12 cellular contexts compared by ENCODE assay signal in genomic region chr16:55056585-55057520, GRCh38.
A peak's percentile ranks its signal among the peaks of the same experiment; 100 is the strongest.
DNase-seq lines count a peak whose midpoint lies in the region; ATAC-seq and TF ChIP-seq lines count a peak whose summit lies in the region.
"Had no signal": no experiment of that assay in that cellular context is flagged by ENCODE, and none has a peak within 500 bp of the region (broad histone marks: within the 10 kb centered on the region; RNA-seq: fewer than 3 reads in every experiment).

No MANE protein-coding gene starts in this region.

- peaks cover 4% of the 10 kb centered on the region for H3K4me1 ChIP-seq in neuron (ENCODE audit: insufficient read depth, low read length)

- TF ChIP-seq CTCF in epithelial cell of proximal tubule (conservative IDR thresholded peaks at IDR 0.05; ENCODE audit: low read depth, low read length), result no peak

- H3K4me3 Mint-ChIP-seq in T-helper 2 cell treated with Interferon-gamma antibody and Interleukin-4, amounts not matched to agents 5 μg/mL and 100 μg/mL, for 36 hours, result no peak overlapping the region

- H3K36me3 Mint-ChIP-seq in T-helper 2 cell treated with Interferon-gamma antibody and Interleukin-4, amounts not matched to agents 5 μg/mL and 100 μg/mL, for 36 hours (ENCODE audit: low read depth), result no peaks in the 10 kb centered on the region
- H3K36me3 Mint-ChIP-seq: T-cell had no signal

- DNase-seq in DMS 273 (lab: John Stamatoyannopoulos, UW; ENCODE audit: unreplicated experiment) (peak; percentile 84), NCI-H2171 treated with DMSO at 0.1 percent for 48 hours (lab: John Stamatoyannopoulos, UW) (peak; percentile 48), epithelial cell of proximal tubule (ENCODE audit: low read depth) (no peak), HUDEP-2 (lab: John Stamatoyannopoulos, UW; ENCODE audit: unreplicated experiment in 76 of 76) (no peak), GOT3 (lab: John Stamatoyannopoulos, UW) (no peak)
- no peak for DNase-seq in T-helper 2 cell treated with Interferon-gamma antibody and Interleukin-4, amounts not matched to agents 5 μg/mL and 100 μg/mL, for 36 hours (ENCODE audit: low spot score)
- DNase-seq: aorta, T-cell had no signal

- H3K9me3 Mint-ChIP-seq in T-helper 2 cell treated with Interferon-gamma antibody and Interleukin-4, amounts not matched to agents 5 μg/mL and 100 μg/mL, for 36 hours, result no peaks in the 10 kb centered on the region

- H3K4me3 ChIP-seq in epithelial cell of proximal tubule (ENCODE audit: low read depth, low read length) (peak overlapping the region; percentile 19), neuron (ENCODE audit: low read length) (peak overlapping the region; percentile 40)
- H3K4me3 ChIP-seq: K562, lung had no signal

- ATAC-seq in HG03025 (IDR thresholded peaks at IDR 0.05; ENCODE audit: low FRiP score, unreplicated experiment), result no peak
- ATAC-seq: K562, T-cell had no signal

- peak overlapping the region; percentile 79 for H2AFZ ChIP-seq in neuron (ENCODE audit: low read depth, low read length)

- H3K27me3 Mint-ChIP-seq in T-helper 2 cell treated with Interferon-gamma antibody and Interleukin-4, amounts not matched to agents 5 μg/mL and 100 μg/mL, for 36 hours (ENCODE audit: low read depth), result peaks cover 32% of the 10 kb centered on the region

- H3K9me3 ChIP-seq in neuron (ENCODE audit: low read length), result peaks cover 4% of the 10 kb centered on the region

- H3K4me1 Mint-ChIP-seq in T-helper 2 cell treated with Interferon-gamma antibody and Interleukin-4, amounts not matched to agents 5 μg/mL and 100 μg/mL, for 36 hours (ENCODE audit: low read depth), result no peaks in the 10 kb centered on the region

- no peaks in the 10 kb centered on the region for H3K36me3 ChIP-seq in neuron (ENCODE audit: insufficient read depth, low read length)

- no peak overlapping the region for H3K27ac Mint-ChIP-seq in T-helper 2 cell treated with Interferon-gamma antibody and Interleukin-4, amounts not matched to agents 5 μg/mL and 100 μg/mL, for 36 hours
- H3K27ac Mint-ChIP-seq: T-cell had no signal

- peaks cover 13% of the 10 kb centered on the region for H3K27me3 ChIP-seq in neuron (ENCODE audit: insufficient read depth, low read length)

Comparison
In these comparisons a context has a peak if more than half of its experiments do, and no peak if none do; other contexts are left out.
1. DNase-seq: peak in DMS 273 (single experiment) and NCI-H2171 treated with DMSO at 0.1 percent for 48 hours (single experiment); none in epithelial cell of proximal tubule (single experiment), HUDEP-2 (0 of 76), GOT3 (single experiment) and T-helper 2 cell treated with Interferon-gamma antibody and Interleukin-4, amounts not matched to agents 5 μg/mL and 100 μg/mL, for 36 hours (single experiment).